8 cellular contexts compared by ENCODE assay signal in genomic region chr2:68925298-68925885, GRCh38. TPM values are rescaled to one million over a fixed set of nuclear protein-coding genes. Genes with fewer than 3 reads are reported as not detected.
DNase-seq lines count a peak whose midpoint lies in the region; ATAC-seq, FAIRE-seq and TF ChIP-seq lines count a peak whose summit lies in the region.

No MANE protein-coding gene starts in this region.

- H3F3A ChIP-seq in MM.1S (ENCODE audit: insufficient read depth, low read length) (no peaks in the 10 kb centered on the region), SU-DHL-6 (ENCODE audit: insufficient read depth) (no peaks in the 10 kb centered on the region)

- H3K9me2 ChIP-seq in MM.1S (replicated peaks; ENCODE audit: insufficient read depth, low read length) = no peaks in the 10 kb centered on the region
- H3K9me2 ChIP-seq in SU-DHL-6 (replicated peaks; ENCODE audit: insufficient read depth, low read length) = no peaks in the 10 kb centered on the region

- no peak overlapping the region for H2AFZ ChIP-seq in MM.1S (ENCODE audit: low read length)
- peak overlapping the region; percentile 40 for H2AFZ ChIP-seq in SU-DHL-6 (ENCODE audit: low read depth, low read length, severe bottlenecking)
- H2AFZ ChIP-seq in keratinocyte (ENCODE audit: control insufficient read depth, low read length) = no peak overlapping the region

- in situ Hi-C loops in ACHN (cut with HindIII; ENCODE audit: low pct_ligation_motif_present, low pct_unique_long_range_greater_than_20kb, low sequenced_read_pairs) = no loop called here
- in situ Hi-C loops in brain microvascular endothelial cell (cut with HindIII; ENCODE audit: low pct_ligation_motif_present, low sequenced_read_pairs) = no loop called here

- no peak overlapping the region for H3K9ac ChIP-seq in MM.1S (ENCODE audit: low read length)
- H3K9ac ChIP-seq in SU-DHL-6 (ENCODE audit: low read length) = no peak overlapping the region
- H3K9ac ChIP-seq in keratinocyte (ENCODE audit: control insufficient read depth, extremely low read depth, insufficient read depth, low read length) = no peak overlapping the region

- H3K4me1 ChIP-seq in MM.1S (ENCODE audit: low read length) (no peaks in the 10 kb centered on the region), keratinocyte (ENCODE audit: control insufficient read depth, extremely low read depth, insufficient read depth, low read length) (peaks cover 16% of the 10 kb centered on the region)

- no peaks in the 10 kb centered on the region for H3K36me3 ChIP-seq in MM.1S (replicated peaks; ENCODE audit: insufficient read depth, low read length)
- no peaks in the 10 kb centered on the region for H3K36me3 ChIP-seq in SU-DHL-6 (ENCODE audit: low read length)
- H3K36me3 ChIP-seq in brain microvascular endothelial cell (replicated peaks) = no peaks in the 10 kb centered on the region
- no peaks in the 10 kb centered on the region for H3K36me3 ChIP-seq in keratinocyte (ENCODE audit: control insufficient read depth in 2 of 2, extremely low read depth in 1 of 2, insufficient read depth in 2 of 2, low read length in 2 of 2)

- dilution Hi-C loops in keratinocyte (cut with MboI; ENCODE audit: extremely low pct_ligation_motif_present, low sequenced_read_pairs) = no loop called here

- peak; percentile 70 for FAIRE-seq in keratinocyte (lab: Jason Lieb, UNC)

- H3K4me3 ChIP-seq in MM.1S (ENCODE audit: low read length) (no peak overlapping the region), SU-DHL-6 (ENCODE audit: insufficient read depth, low read length, poor library complexity, severe bottlenecking) (no peak overlapping the region), brain microvascular endothelial cell (ENCODE audit: low read depth, low read length) (no peak overlapping the region), keratinocyte (ENCODE audit: control insufficient read depth in 2 of 3, extremely low read depth in 1 of 3, insufficient read depth in 2 of 3, low read depth in 1 of 3, low read length in 3 of 3) (no peak overlapping the region)

- peak; percentile 55 for DNase-seq in ACHN
- DNase-seq in MM.1S = peak; percentile 63
- DNase-seq in brain microvascular endothelial cell = peak; percentile 32
- DNase-seq in keratinocyte (ENCODE audit: low read depth, low spot score) = no peak
- DNase-seq in stimulated activated CD4-positive, alpha-beta T cell treated with anti-CD3 and anti-CD28 coated beads, TNF-alpha, amount 100 ng/mL, for 4 hours (ENCODE audit: low read depth in 3 of 3) = peak in 2 of 3 experiments; percentile 19 to 42

- no peaks in the 10 kb centered on the region for H3K27me3 ChIP-seq in MM.1S (replicated peaks; ENCODE audit: insufficient read depth, low read length)
- no peaks in the 10 kb centered on the region for H3K27me3 ChIP-seq in SU-DHL-6 (ENCODE audit: low read length)
- H3K27me3 ChIP-seq in brain microvascular endothelial cell (replicated peaks) = no peaks in the 10 kb centered on the region
- H3K27me3 ChIP-seq in keratinocyte (ENCODE audit: control insufficient read depth, extremely low read depth, insufficient read depth, low read length) = no peaks in the 10 kb centered on the region

- H3K27ac ChIP-seq in MM.1S (ENCODE audit: low read length) (no peak overlapping the region), SU-DHL-6 (ENCODE audit: low read depth, low read length) (no peak overlapping the region), brain microvascular endothelial cell (no peak overlapping the region), keratinocyte (ENCODE audit: control insufficient read depth, insufficient read depth, low read length) (no peak overlapping the region)

- no peaks in the 10 kb centered on the region for H3K9me3 ChIP-seq in MM.1S (replicated peaks; ENCODE audit: insufficient read depth, low read length)
- H3K9me3 ChIP-seq in SU-DHL-6 (ENCODE audit: insufficient read depth, low read length) = no peaks in the 10 kb centered on the region
- no peaks in the 10 kb centered on the region for H3K9me3 ChIP-seq in keratinocyte (ENCODE audit: control insufficient read depth, low read depth, low read length)

- H3K79me2 ChIP-seq in MM.1S (ENCODE audit: low read length) (no peaks in the 10 kb centered on the region), SU-DHL-6 (ENCODE audit: insufficient read depth, low read length) (no peaks in the 10 kb centered on the region), keratinocyte (ENCODE audit: control insufficient read depth, insufficient read depth, low read length) (no peaks in the 10 kb centered on the region)

- no peaks in the 10 kb centered on the region for H4K20me1 ChIP-seq in MM.1S (ENCODE audit: insufficient read depth, low read length)
- H4K20me1 ChIP-seq in SU-DHL-6 (ENCODE audit: low read depth, low read length) = no peaks in the 10 kb centered on the region
- H4K20me1 ChIP-seq in keratinocyte (ENCODE audit: control insufficient read depth, extremely low read depth, insufficient read depth, low read length) = no peaks in the 10 kb centered on the region

- H3K9me1 ChIP-seq in keratinocyte (ENCODE audit: control insufficient read depth, extremely low read depth, insufficient read depth, low read length) = no peaks in the 10 kb centered on the region

- peak; percentile 99 for TF ChIP-seq CTCF in GM12873 (IDR thresholded peaks at IDR 0.05; ENCODE audit: insufficient read depth, low read depth, low read length, missing control alignments)
- peak; percentile 88 for TF ChIP-seq CTCF in MM.1S (IDR thresholded peaks at IDR 0.05; ENCODE audit: low read length)
- peak; percentile 60 for TF ChIP-seq CTCF in SU-DHL-6 (IDR thresholded peaks at IDR 0.05; ENCODE audit: insufficient read depth, low read length, poor library complexity, severe bottlenecking)
- peak; percentile 88 for TF ChIP-seq CTCF in brain microvascular endothelial cell (IDR thresholded peaks at IDR 0.05; ENCODE audit: low read depth, low read length, missing control alignments)
- peak; percentile 88 to 98 (median 94) for TF ChIP-seq CTCF in keratinocyte (optimal IDR thresholded peaks at IDR 0.05 in 1 of 3, IDR thresholded peaks at IDR 0.05 in 1 of 3, conservative IDR thresholded peaks at IDR 0.05 in 1 of 3; ENCODE audit: extremely low read depth in 1 of 3, insufficient read depth in 2 of 3, low read length in 3 of 3)

- H3K4me2 ChIP-seq in MM.1S (ENCODE audit: low read depth, low read length) (no peak overlapping the region), SU-DHL-6 (ENCODE audit: low read depth, low read length, poor library complexity, severe bottlenecking) (peak overlapping the region; percentile 9), keratinocyte (ENCODE audit: control insufficient read depth, extremely low read depth, insufficient read depth, low read depth, low read length) (peak overlapping the region; percentile 20)

- ATAC-seq in GM21786 (IDR thresholded peaks at IDR 0.05; ENCODE audit: unreplicated experiment) = no peak

RNA-seq across cellular contexts. Expression of gene GKN2, which starts 27.3 kb away (rescaled TPM):
- 0.08 TPM in 1 of 3 replicates, not detected in the others for polyA plus RNA-seq in keratinocyte
- polyA plus RNA-seq in keratinocyte (2011; ENCODE audit: low read depth) = not detected
- polyA plus RNA-seq in keratinocyte (2011; cell fraction: cytosol; rRNA removed) = not detected in 2 replicates
- not detected in 2 replicates for polyA plus RNA-seq in keratinocyte (2011; cell fraction: nucleus; rRNA removed)
- polyA plus RNA-seq in keratinocyte (2012; ENCODE audit: low replicate concordance) = not detected in 2 replicates
- not detected in 3 replicates for polyA minus RNA-seq in keratinocyte
- polyA minus RNA-seq in keratinocyte (2011; cell fraction: cytosol; rRNA and poly(A)+ RNA removed) = not detected
- not detected in 2 replicates for polyA minus RNA-seq in keratinocyte (2011; cell fraction: nucleus; rRNA and poly(A)+ RNA removed)

RNA-seq across cellular contexts. Expression of gene GKN1, which starts 49.0 kb away (rescaled TPM):
- polyA plus RNA-seq in keratinocyte = 0.15 to 0.75 TPM (median 0.49 TPM) in 3 replicates
- not detected for polyA plus RNA-seq in keratinocyte (2011; ENCODE audit: low read depth)
- 0.47 and 1.1 TPM in 2 replicates for polyA plus RNA-seq in keratinocyte (2011; cell fraction: cytosol; rRNA removed)
- 1.1 and 1.2 TPM in 2 replicates for polyA plus RNA-seq in keratinocyte (2011; cell fraction: nucleus; rRNA removed)
- 0.19 and 0.30 TPM in 2 replicates for polyA plus RNA-seq in keratinocyte (2012; ENCODE audit: low replicate concordance)
- not detected in 3 replicates for polyA minus RNA-seq in keratinocyte
- polyA minus RNA-seq in keratinocyte (2011; cell fraction: cytosol; rRNA and poly(A)+ RNA removed) = not detected
- not detected in 2 replicates for polyA minus RNA-seq in keratinocyte (2011; cell fraction: nucleus; rRNA and poly(A)+ RNA removed)

RNA-seq across cellular contexts. Expression of gene BMP10, which starts 54.2 kb away (rescaled TPM):
- 0.05 TPM in 1 of 3 replicates, not detected in the others for polyA plus RNA-seq in keratinocyte
- not detected for polyA plus RNA-seq in keratinocyte (2011; ENCODE audit: low read depth)
- polyA plus RNA-seq in keratinocyte (2011; cell fraction: cytosol; rRNA removed) = not detected in 2 replicates
- 0.15 and 0.17 TPM in 2 replicates for polyA plus RNA-seq in keratinocyte (2011; cell fraction: nucleus; rRNA removed)
- not detected in 2 replicates for polyA plus RNA-seq in keratinocyte (2012; ENCODE audit: low replicate concordance)
- not detected in 3 replicates for polyA minus RNA-seq in keratinocyte
- polyA minus RNA-seq in keratinocyte (2011; cell fraction: cytosol; rRNA and poly(A)+ RNA removed) = not detected
- polyA minus RNA-seq in keratinocyte (2011; cell fraction: nucleus; rRNA and poly(A)+ RNA removed) = not detected in 2 replicates
